ENCODE assay signal across 19 cellular contexts in genomic region chr20:61864481-61864880, GRCh38.
DNase-seq lines count a peak whose midpoint lies in the region; ATAC-seq and TF ChIP-seq lines count a peak whose summit lies in the region.
"Had no signal": no experiment of that assay in that cellular context is flagged by ENCODE, and none has a peak within 500 bp of the region (broad histone marks: within the 10 kb centered on the region; RNA-seq: fewer than 3 reads in every experiment).

No MANE protein-coding gene starts in this region.

- intact Hi-C loops in Right ventricle myocardium inferior (cut with DNase I) (no loop called here), heart right ventricle (cut with DNase I) (no loop called here), colonic mucosa (cut with DNase I) (no loop called here)

- no peak for ATAC-seq in Right ventricle myocardium inferior
- ATAC-seq in heart right ventricle, result no peak
- ATAC-seq in HG03442 (IDR thresholded peaks at IDR 0.05; ENCODE audit: unreplicated experiment), result no peak
- ATAC-seq: GM12878 had no signal

- WGBS in heart right ventricle, 2 donors, result 84% methylated on average over 12 of the region's 12 CpGs

- H3K4me1 ChIP-seq in heart right ventricle (no peaks in the 10 kb centered on the region), colonic mucosa (no peaks in the 10 kb centered on the region)
- peaks cover 15 to 47% (median 34%) of the 10 kb centered on the region in 10 experiments for H3K4me1 ChIP-seq in BLaER1 treated with 17β-estradiol and CSF1 and Interleukin-3, amounts not matched to agents 10 nM and 100 nM
- H3K4me1 ChIP-seq: A549, HAP-1 had no signal

- no peak for TF ChIP-seq CTCF in heart right ventricle (IDR thresholded peaks at IDR 0.05)
- no peak for TF ChIP-seq CTCF in colonic mucosa (IDR thresholded peaks at IDR 0.05)

- peaks cover 0 to 28% (median 11%) of the 10 kb centered on the region in 11 experiments; a peak in 12 of 22 replicates for H4K20me1 ChIP-seq in BLaER1 treated with 17β-estradiol and CSF1 and Interleukin-3, amounts not matched to agents 10 nM and 100 nM

- no peak overlapping the region for H3K4me3 ChIP-seq in heart right ventricle
- H3K4me3 ChIP-seq in BLaER1 treated with 17β-estradiol and CSF1 and Interleukin-3, amounts not matched to agents 10 nM and 100 nM, result no peak overlapping the region
- no peak overlapping the region for H3K4me3 ChIP-seq in colonic mucosa
- H3K4me3 ChIP-seq: A549, GM12878, HAP-1 had no signal

- DNase-seq in Right ventricle myocardium inferior (ENCODE audit: missing footprints) (peak; percentile 59), heart right ventricle (no peak), medulla oblongata (ENCODE audit: extremely low spot score) (peak; percentile 35), superior temporal gyrus (ENCODE audit: extremely low spot score) (peak; percentile 33), colonic mucosa (no peak)
- DNase-seq: AML-193; CD4-positive, CD25-positive, alpha-beta regulatory T cell; CD8-positive, alpha-beta memory T cell; COR-L47; DMS 273 treated with DMSO at 0.1 percent for 48 hours; DMS53; DND-41; EL had no signal

- H3K9me3 ChIP-seq in heart right ventricle (peaks cover 0 to 3% (median 0%) of the 10 kb centered on the region in 11 donors), colonic mucosa (no peaks in the 10 kb centered on the region)
- peaks cover 0 to 4% (median 0%) of the 10 kb centered on the region in 11 experiments; a peak in 2 of 22 replicates for H3K9me3 ChIP-seq in BLaER1 treated with 17β-estradiol and CSF1 and Interleukin-3, amounts not matched to agents 10 nM and 100 nM (replicated peaks in 1 of 11)
- H3K9me3 ChIP-seq: A549, HAP-1 had no signal

- H3K27ac ChIP-seq in heart right ventricle (no peak overlapping the region), colonic mucosa (no peak overlapping the region)
- no peak overlapping the region for H3K27ac ChIP-seq in BLaER1 treated with 17β-estradiol and CSF1 and Interleukin-3, amounts not matched to agents 10 nM and 100 nM
- H3K27ac ChIP-seq: 22Rv1, A549 had no signal

- no peaks in the 10 kb centered on the region for H3K36me3 ChIP-seq in heart right ventricle
- no peaks in the 10 kb centered on the region for H3K36me3 ChIP-seq in BLaER1 treated with 17β-estradiol and CSF1 and Interleukin-3, amounts not matched to agents 10 nM and 100 nM
- H3K36me3 ChIP-seq in colonic mucosa, result no peaks in the 10 kb centered on the region
- H3K36me3 ChIP-seq: HAP-1 had no signal

- H3K9ac ChIP-seq in BLaER1 treated with 17β-estradiol and CSF1 and Interleukin-3, amounts not matched to agents 10 nM and 100 nM, result no peak overlapping the region
- no peak overlapping the region for H3K9ac ChIP-seq in colonic mucosa (ENCODE audit: low read depth in 2 of 2, low read length in 2 of 2)

- peak overlapping the region in 7 of 11 experiments; percentile 14 to 54 (median 26); a peak in 6 of 22 replicates for H3K4me2 ChIP-seq in BLaER1 treated with 17β-estradiol and CSF1 and Interleukin-3, amounts not matched to agents 10 nM and 100 nM
- H3K4me2 ChIP-seq: A549 had no signal

- H3K27me3 ChIP-seq in heart right ventricle, result peaks cover 0 to 48% (median 10%) of the 10 kb centered on the region in 7 donors
- peaks cover 0 to 18% (median 7%) of the 10 kb centered on the region in 11 experiments; a peak in 10 of 22 replicates for H3K27me3 ChIP-seq in BLaER1 treated with 17β-estradiol and CSF1 and Interleukin-3, amounts not matched to agents 10 nM and 100 nM
- H3K27me3 ChIP-seq in colonic mucosa, result no peaks in the 10 kb centered on the region

Comparison
In these comparisons a context has a peak if more than half of its experiments do, and no peak if none do; other contexts are left out.
1. DNase-seq: peak in Right ventricle myocardium inferior (single experiment), medulla oblongata (single experiment) and superior temporal gyrus (single experiment); none in heart right ventricle (0 of 2) and colonic mucosa (single experiment).